In the genomic region with DNA sequence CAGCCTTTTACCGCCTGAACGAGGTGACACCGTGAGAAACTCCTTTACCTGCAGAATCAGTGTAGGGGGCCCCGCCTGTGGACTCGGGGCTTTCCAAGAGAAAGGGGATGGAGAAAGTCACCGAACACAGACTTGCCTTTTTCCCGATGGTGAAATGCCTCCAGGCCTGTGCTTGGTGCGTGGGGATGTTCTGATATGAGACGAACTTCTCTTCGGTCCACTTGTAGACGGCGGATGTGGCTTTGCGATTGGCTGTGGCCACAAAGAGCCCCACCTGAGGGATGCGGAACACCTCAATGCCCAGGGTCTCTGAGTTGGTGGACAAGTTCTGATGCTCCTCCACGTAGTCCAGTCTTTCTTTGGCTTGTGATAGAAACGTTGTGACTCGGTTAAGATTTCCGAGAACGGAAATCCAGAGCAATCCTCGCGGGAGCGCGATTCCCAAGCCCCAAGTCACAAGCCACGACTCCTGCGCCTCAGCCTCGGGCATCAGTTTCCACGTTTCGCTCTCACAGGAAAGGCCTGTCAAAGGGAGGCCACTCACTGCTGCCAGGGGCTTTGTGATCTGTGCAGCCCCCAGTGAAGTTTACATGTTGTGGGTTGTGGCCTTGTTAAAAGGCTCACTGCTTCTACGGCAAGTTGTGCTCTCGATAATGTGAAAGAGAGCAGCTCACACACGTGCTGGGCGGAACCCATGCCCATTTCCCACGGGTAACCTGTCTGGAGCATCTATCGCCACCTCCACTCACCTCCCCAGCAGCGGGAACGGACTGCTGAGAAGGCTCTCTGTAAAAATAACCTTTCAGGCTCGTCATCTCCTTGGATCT, we compare ENCODE assay signal across 1 cellular context.
TF ChIP-seq lines count a peak whose summit lies in the region.

No MANE protein-coding gene starts in this region.

TF ChIP-seq in WTC11, 78 proteins besides CTCF, POLR2A, EP300 and RAD21:
- no peak for TF ChIP-seq ATF1 (CRISPR knock-in tag; IDR thresholded peaks at IDR 0.05)
- TF ChIP-seq FOXP1 (CRISPR knock-in tag; IDR thresholded peaks at IDR 0.05; ENCODE audit: borderline replicate concordance) = no peak
- TF ChIP-seq ZNF232 (CRISPR knock-in tag; IDR thresholded peaks at IDR 0.05) = no peak
- TF ChIP-seq ZBTB21 (CRISPR knock-in tag; IDR thresholded peaks at IDR 0.05; ENCODE audit: borderline replicate concordance) = no peak
- TF ChIP-seq, protein P1, sequence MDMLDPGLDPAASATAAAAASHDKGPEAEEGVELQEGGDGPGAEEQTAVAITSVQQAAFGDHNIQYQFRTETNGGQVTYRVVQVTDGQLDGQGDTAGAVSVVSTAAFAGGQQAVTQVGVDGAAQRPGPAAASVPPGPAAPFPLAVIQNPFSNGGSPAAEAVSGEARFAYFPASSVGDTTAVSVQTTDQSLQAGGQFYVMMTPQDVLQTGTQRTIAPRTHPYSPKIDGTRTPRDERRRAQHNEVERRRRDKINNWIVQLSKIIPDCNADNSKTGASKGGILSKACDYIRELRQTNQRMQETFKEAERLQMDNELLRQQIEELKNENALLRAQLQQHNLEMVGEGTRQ (CRISPR knock-in tag; IDR thresholded peaks at IDR 0.05) = no peak
